In genomic region chr11:81444306-81444705, GRCh38 we compare ENCODE assay signal across 15 cellular contexts.
DNase-seq lines count a peak whose midpoint lies in the region; ATAC-seq and TF ChIP-seq lines count a peak whose summit lies in the region.
"Had no signal": no experiment of that assay in that cellular context is flagged by ENCODE, and none has a peak within 500 bp of the region (broad histone marks: within the 10 kb centered on the region; RNA-seq: fewer than 3 reads in every experiment).

No MANE protein-coding gene starts in this region.

- no peaks in the 10 kb centered on the region for H3K23me2 ChIP-seq in H9 (ENCODE audit: insufficient read length, low read depth, low read length, poor library complexity, severe bottlenecking)

- H4K5ac ChIP-seq in H9 (ENCODE audit: insufficient read length, low read depth, low read length) = no peak overlapping the region

- no peaks in the 10 kb centered on the region for H3K4me1 ChIP-seq in H9 (ENCODE audit: insufficient read depth, low read length)

- H3K79me2 ChIP-seq in H9 (ENCODE audit: insufficient read depth, low read length) = no peaks in the 10 kb centered on the region

- H2BK120ac ChIP-seq in H9 (ENCODE audit: low read depth, low read length, poor library complexity, severe bottlenecking) = no peak overlapping the region

- H4K20me1 ChIP-seq in H9 (ENCODE audit: control insufficient read depth, insufficient read depth, insufficient read length) = no peaks in the 10 kb centered on the region

- no peaks in the 10 kb centered on the region for H3K27me3 ChIP-seq in H9 (ENCODE audit: insufficient read depth, low read length)

- H3K56ac ChIP-seq in H9 (ENCODE audit: insufficient read length, low read depth, low read length) = no peak overlapping the region

- H3K4me2 ChIP-seq in H9 (ENCODE audit: insufficient read depth, insufficient read length, low read length) = no peak overlapping the region

- H3K9me3 Mint-ChIP-seq in H9 = peaks cover 7 to 8% of the 10 kb centered on the region in 2 experiments; a peak in 4 of 5 replicates
- H3K9me3 Mint-ChIP-seq: stimulated activated naive CD8-positive, alpha-beta T cell treated with anti-CD3 and anti-CD28 coated beads, Interleukin-15, Interleukin-2, amounts not matched to agents 100 ng/mL and 50 ng/mL, for 24 hours had no signal

- H2BK5ac ChIP-seq in H9 (ENCODE audit: insufficient read length, low read length) = no peak overlapping the region

- DNase-seq in H9 (no peak), SK-N-DZ (ENCODE audit: low spot score) (peak; percentile 39), inferior parietal cortex (ENCODE audit: extremely low spot score) (peak; percentile 21), KBM-7 (no peak)
- DNase-seq: activated CD4-positive, alpha-beta T cell treated with anti-CD3 and anti-CD28 coated beads, Interleukin-2, amount 10 ng/mL, durations not matched to agents 7 days and 5 days; activated T-cell treated with anti-CD3 and anti-CD28 coated beads for 4 hours; effector memory CD4-positive, alpha-beta T cell; left ventricle myocardium superior; SHP77 had no signal

- H3K14ac ChIP-seq in H9 (ENCODE audit: insufficient read depth, low read length) = no peak overlapping the region

- no peaks in the 10 kb centered on the region for H3K79me1 ChIP-seq in H9 (ENCODE audit: insufficient read depth, low read depth, low read length, poor library complexity, severe bottlenecking)

- H2BK20ac ChIP-seq in H9 (ENCODE audit: low read depth, low read length, poor library complexity, severe bottlenecking) = no peak overlapping the region

- WGBS in H9 (ENCODE audit: extremely low coverage, insufficient read length, low lambda C conversion rate) = no CpG with 5 or more reads among the region's 1 CpG

- H2BK12ac ChIP-seq in H9 (ENCODE audit: insufficient read length, low read depth, low read length) = no peak overlapping the region

- no peak overlapping the region for H3T11ph ChIP-seq in H9 (ENCODE audit: low read length)

- no peak overlapping the region for H3K9ac ChIP-seq in H9 (ENCODE audit: extremely low read depth, insufficient read length, low read length)

- H4K8ac ChIP-seq in H9 (replicated peaks; ENCODE audit: insufficient read length, low read depth, low read length) = no peak overlapping the region

- in situ Hi-C loops in KBM-7 (cut with MboI; ENCODE audit: low pct_unique_long_range_greater_than_20kb, low sequenced_read_pairs) = no loop called here

- TF ChIP-seq CTCF in C4-2B (conservative IDR thresholded peaks at IDR 0.05) (peak; percentile 37), H9 (conservative IDR thresholded peaks at IDR 0.05) (peak; percentile 64)

- no peaks in the 10 kb centered on the region for H3K27me3 Mint-ChIP-seq in H9 (ENCODE audit: low read depth)
- H3K27me3 Mint-ChIP-seq: activated CD4-positive, alpha-beta T cell treated with anti-CD3 and anti-CD28 coated beads, Interleukin-2, amount 10 ng/mL, durations not matched to agents 7 days and 5 days; activated naive CD8-positive, alpha-beta T cell; stimulated activated naive CD8-positive, alpha-beta T cell treated with anti-CD3 and anti-CD28 coated beads, Interleukin-15, Interleukin-2, amounts not matched to agents 100 ng/mL and 50 ng/mL, for 24 hours had no signal

- H3K27ac Mint-ChIP-seq in H9 = no peak overlapping the region
- H3K27ac Mint-ChIP-seq: activated CD4-positive, alpha-beta T cell treated with anti-CD3 and anti-CD28 coated beads, Interleukin-2, amount 10 ng/mL, durations not matched to agents 7 days and 5 days; activated naive CD8-positive, alpha-beta T cell; stimulated activated naive CD8-positive, alpha-beta T cell treated with anti-CD3 and anti-CD28 coated beads, Interleukin-15, Interleukin-2, amounts not matched to agents 100 ng/mL and 50 ng/mL, for 24 hours had no signal

- H2AK5ac ChIP-seq in H9 (ENCODE audit: insufficient read length, low read length) = no peak overlapping the region

- no peak overlapping the region for H3K27ac ChIP-seq in C4-2B
- no peak overlapping the region for H3K27ac ChIP-seq in H9 (ENCODE audit: insufficient read length, low read depth, low read length)

- no peak overlapping the region for H2BK15ac ChIP-seq in H9 (ENCODE audit: low read depth, low read length)

- H4K91ac ChIP-seq in H9 (ENCODE audit: insufficient read length, low read depth, low read length) = no peak overlapping the region

- peaks cover 0 to 6% (median 2%) of the 10 kb centered on the region in 3 experiments; a peak in 3 of 7 replicates for H3K36me3 Mint-ChIP-seq in H9 (ENCODE audit: insufficient read depth in 1 of 3, low read depth in 3 of 3)
- H3K36me3 Mint-ChIP-seq: activated naive CD8-positive, alpha-beta T cell had no signal

- H2AFZ ChIP-seq in H9 (ENCODE audit: low read length) = no peak overlapping the region

- H3K9me3 ChIP-seq in H9 (ENCODE audit: control insufficient read depth, low read depth, low read length) = no peaks in the 10 kb centered on the region

- no peak overlapping the region for H3K4ac ChIP-seq in H9 (ENCODE audit: low read depth, low read length)

- no peak for ATAC-seq in HG02610 (IDR thresholded peaks at IDR 0.05; ENCODE audit: unreplicated experiment)
- ATAC-seq in GM21515 (IDR thresholded peaks at IDR 0.05; ENCODE audit: unreplicated experiment) = no peak
- ATAC-seq in GM19023 (IDR thresholded peaks at IDR 0.05; ENCODE audit: unreplicated experiment) = no peak
- ATAC-seq: left ventricle myocardium superior had no signal

- no peak overlapping the region for H3K4me3 Mint-ChIP-seq in H9
- H3K4me3 Mint-ChIP-seq: activated CD4-positive, alpha-beta T cell treated with anti-CD3 and anti-CD28 coated beads, Interleukin-2, amount 10 ng/mL, durations not matched to agents 7 days and 5 days; activated naive CD8-positive, alpha-beta T cell; stimulated activated naive CD8-positive, alpha-beta T cell treated with anti-CD3 and anti-CD28 coated beads, Interleukin-15, Interleukin-2, amounts not matched to agents 100 ng/mL and 50 ng/mL, for 24 hours had no signal

- no peaks in the 10 kb centered on the region; a peak in 1 of 4 replicates for H3K4me1 Mint-ChIP-seq in H9
- H3K4me1 Mint-ChIP-seq: activated CD4-positive, alpha-beta T cell treated with anti-CD3 and anti-CD28 coated beads, Interleukin-2, amount 10 ng/mL, durations not matched to agents 7 days and 5 days had no signal

- no peak overlapping the region for H3K23ac ChIP-seq in H9 (ENCODE audit: insufficient read length, low read depth, low read length)

- no peak overlapping the region for H3K18ac ChIP-seq in H9 (ENCODE audit: insufficient read length, low read depth, low read length)

Comparison
In these comparisons a context has a peak if more than half of its experiments do, and no peak if none do; other contexts are left out.
1. DNase-seq: peak in SK-N-DZ (single experiment) and inferior parietal cortex (single experiment); none in H9 (single experiment) and KBM-7 (single experiment).